ENCODE assay signal across 24 cellular contexts in genomic region chr1:1287288-1288110, GRCh38. TPM values are rescaled to one million over a fixed set of nuclear protein-coding genes. Genes with fewer than 3 reads are reported as not detected.
"Had no signal": no experiment of that assay in that cellular context is flagged by ENCODE, and none has a peak within 500 bp of the region (broad histone marks: within the 10 kb centered on the region; RNA-seq: fewer than 3 reads in every experiment).

No MANE protein-coding gene starts in this region.

- H3K9me3 ChIP-seq: heart right ventricle, mucosa of descending colon, neutrophil, tibial artery, vagina had no signal

- H3K79me2 ChIP-seq: parathyroid adenoma had no signal

- H3K4me1 ChIP-seq: parathyroid adenoma had no signal

- H3K9me3 Mint-ChIP-seq: activated naive CD4-positive, alpha-beta T cell treated with anti-CD3 and anti-CD28 coated beads, Interleukin-2, amount 50 U/mL, for 24 hours; memory B cell; naive thymus-derived CD4-positive, alpha-beta T cell had no signal

- H3K36me3 ChIP-seq: heart right ventricle, neutrophil, tibial artery, vagina had no signal

- DNase-seq: activated CD4-positive, alpha-beta T cell treated with anti-CD3 and anti-CD28 coated beads for 4 hours; activated CD8-positive, alpha-beta memory T cell treated with anti-CD3 and anti-CD28 coated beads, Interleukin-2, amount 50 U/mL, for 4 hours; activated CD8-positive, alpha-beta T cell treated with anti-CD3 and anti-CD28 coated beads, Interleukin-2, amount 10 ng/mL, durations not matched to agents 7 days and 5 days; activated effector memory CD4-positive, alpha-beta T cell treated with anti-CD3 and anti-CD28 coated beads, Interleukin-2, amount 50 U/mL, for 16 hours; activated T-cell treated with anti-CD3 and anti-CD28 coated beads, Interleukin-2, amount 50 U/mL, for 48 hours; amniotic stem cell; endodermal cell; naive thymus-derived CD4-positive, alpha-beta T cell; stimulated activated CD4-positive, alpha-beta T cell treated with anti-CD3 and anti-CD28 coated beads, Interleukin-15, amount 100 ng/mL, for 24 hours; stimulated activated CD4-positive, alpha-beta T cell treated with anti-CD3 and anti-CD28 coated beads, Interleukin-4, amount 100 ng/mL, for 1 hour; stimulated activated naive CD4-positive, alpha-beta T cell; tibial artery had no signal

- H2AFZ ChIP-seq: parathyroid adenoma had no signal

- H3K36me3 Mint-ChIP-seq: activated naive CD4-positive, alpha-beta T cell treated with anti-CD3 and anti-CD28 coated beads, Interleukin-2, amount 50 U/mL, for 24 hours; memory B cell had no signal

- ATAC-seq: activated CD8-positive, alpha-beta T cell treated with anti-CD3 and anti-CD28 coated beads, Interleukin-2, amount 10 ng/mL, durations not matched to agents 7 days and 5 days; heart right ventricle; left lobe of liver; mucosa of descending colon; naive thymus-derived CD4-positive, alpha-beta T cell had no signal

- H3K4me3 Mint-ChIP-seq: activated CD8-positive, alpha-beta T cell treated with anti-CD3 and anti-CD28 coated beads, Interleukin-2, amount 10 ng/mL, durations not matched to agents 7 days and 5 days; activated naive CD4-positive, alpha-beta T cell treated with anti-CD3 and anti-CD28 coated beads, Interleukin-2, amount 50 U/mL, for 24 hours; endodermal cell; memory B cell; naive thymus-derived CD4-positive, alpha-beta T cell had no signal

- H3K27me3 ChIP-seq: dorsolateral prefrontal cortex, vagina had no signal

- H3K27ac Mint-ChIP-seq: activated CD8-positive, alpha-beta T cell treated with anti-CD3 and anti-CD28 coated beads, Interleukin-2, amount 10 ng/mL, durations not matched to agents 7 days and 5 days; activated naive CD4-positive, alpha-beta T cell treated with anti-CD3 and anti-CD28 coated beads, Interleukin-2, amount 50 U/mL, for 24 hours; endodermal cell; memory B cell; naive thymus-derived CD4-positive, alpha-beta T cell had no signal

- H3K27me3 Mint-ChIP-seq: activated naive CD4-positive, alpha-beta T cell treated with anti-CD3 and anti-CD28 coated beads, Interleukin-2, amount 50 U/mL, for 24 hours; naive thymus-derived CD4-positive, alpha-beta T cell had no signal

- FAIRE-seq: frontal cortex, islet of Langerhans had no signal

- H3K4me1 Mint-ChIP-seq: activated naive CD4-positive, alpha-beta T cell treated with anti-CD3 and anti-CD28 coated beads, Interleukin-2, amount 50 U/mL, for 24 hours; endodermal cell had no signal

- H3K9ac ChIP-seq: parathyroid adenoma had no signal

- H3K4me3 ChIP-seq: dorsolateral prefrontal cortex, heart right ventricle, mucosa of descending colon, tibial artery, vagina had no signal

- H3K27ac ChIP-seq: dorsolateral prefrontal cortex, heart right ventricle, neutrophil, parathyroid adenoma, tibial artery, vagina, VCaP had no signal

RNA-seq across cellular contexts. Expression of gene SCNN1D, which starts 7.3 kb away (rescaled TPM):
- polyA plus RNA-seq: naive thymus-derived CD4-positive, alpha-beta T cell had no signal
